In the genomic region with DNA sequence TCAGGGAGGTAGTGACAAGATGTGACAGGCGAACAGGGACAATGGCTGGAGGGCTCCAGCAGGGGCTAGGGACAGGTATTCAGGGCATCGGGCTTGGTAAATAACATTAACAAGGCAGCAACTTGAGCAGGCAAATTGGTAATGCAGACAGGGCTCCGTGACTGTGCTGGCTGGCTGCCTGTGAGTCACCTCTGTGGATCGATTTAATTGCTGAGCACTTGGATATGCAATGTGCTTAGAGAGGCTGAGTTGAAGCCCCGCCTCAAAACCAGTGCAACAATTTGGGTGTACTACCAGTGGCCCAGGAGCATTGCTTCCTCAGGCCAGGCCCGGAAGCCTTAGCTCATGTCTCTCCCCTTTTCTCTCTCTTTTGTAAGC, we compare ENCODE assay signal across 13 cellular contexts. TPM values are rescaled to one million over a fixed set of nuclear protein-coding genes. Genes with fewer than 3 reads are reported as not detected.
DNase-seq lines count a peak whose midpoint lies in the region; ATAC-seq, FAIRE-seq and TF ChIP-seq lines count a peak whose summit lies in the region.
"Had no signal": no experiment of that assay in that cellular context is flagged by ENCODE, and none has a peak within 500 bp of the region (broad histone marks: within the 10 kb centered on the region; RNA-seq: fewer than 3 reads in every experiment).

No MANE protein-coding gene starts in this region.

- TF ChIP-seq POLR2A in A549 (IDR thresholded peaks at IDR 0.05; ENCODE audit: low read length), result no peak

- TF ChIP-seq CTCF in A549 (IDR thresholded peaks at IDR 0.05) (no peak), RWPE2 (IDR thresholded peaks at IDR 0.05; ENCODE audit: poor library complexity, severe bottlenecking) (no peak), foreskin keratinocyte (conservative IDR thresholded peaks at IDR 0.05) (no peak)

- ATAC-seq in A549 (peak; percentile 57 to 68), RWPE2 (ENCODE audit: low read depth) (peak; percentile 91), foreskin keratinocyte (peak; percentile 91), GM19395 (IDR thresholded peaks at IDR 0.05; ENCODE audit: unreplicated experiment) (no peak), HG03045 (IDR thresholded peaks at IDR 0.05; ENCODE audit: unreplicated experiment) (no peak)
- ATAC-seq in stimulated activated naive CD8-positive, alpha-beta T cell treated with anti-CD3 and anti-CD28 coated beads, Interleukin-15, amount 100 ng/mL, for 72 hours, result no peak

- H3K4me2 ChIP-seq in A549, result peak overlapping the region; percentile 78
- H3K4me2 ChIP-seq: BLaER1 had no signal

- H3K27me3 ChIP-seq in RWPE2 (ENCODE audit: insufficient read depth, poor library complexity, severe bottlenecking) (no peaks in the 10 kb centered on the region), foreskin keratinocyte (no peaks in the 10 kb centered on the region)

- no peaks in the 10 kb centered on the region for H3K4me1 Mint-ChIP-seq in stimulated activated naive CD8-positive, alpha-beta T cell treated with anti-CD3 and anti-CD28 coated beads, Interleukin-15, amount 100 ng/mL, for 72 hours

- H3K9me3 ChIP-seq in A549 (no peaks in the 10 kb centered on the region), RWPE2 (ENCODE audit: severe bottlenecking) (peaks cover 2% of the 10 kb centered on the region)
- H3K9me3 ChIP-seq: BLaER1 had no signal

- TF ChIP-seq EP300 in A549 (IDR thresholded peaks at IDR 0.05), result no peak

- no peak for TF ChIP-seq RAD21 in A549 (conservative IDR thresholded peaks at IDR 0.05 in 1 of 2, IDR thresholded peaks at IDR 0.05 in 1 of 2)

- no peak overlapping the region for H3K4me3 Mint-ChIP-seq in stimulated activated naive CD8-positive, alpha-beta T cell treated with anti-CD3 and anti-CD28 coated beads, Interleukin-15, amount 100 ng/mL, for 72 hours
- H3K4me3 Mint-ChIP-seq: stimulated activated naive B cell treated with anti-CD40 and anti-IgM and Interleukin-4, amounts not matched to agents 10 μg/mL and 1 μg/mL and 100 μg/mL, for 72 hours had no signal

- H3K4me1 ChIP-seq in A549 (peaks cover 14% of the 10 kb centered on the region), RWPE2 (ENCODE audit: insufficient read depth, poor library complexity, severe bottlenecking) (peaks cover 12% of the 10 kb centered on the region), foreskin keratinocyte (peaks cover 4% of the 10 kb centered on the region)
- H3K4me1 ChIP-seq: BLaER1 had no signal

- H3K9me3 Mint-ChIP-seq in stimulated activated naive CD8-positive, alpha-beta T cell treated with anti-CD3 and anti-CD28 coated beads, Interleukin-15, amount 100 ng/mL, for 72 hours, result no peaks in the 10 kb centered on the region
- H3K9me3 Mint-ChIP-seq: stimulated activated naive B cell treated with anti-CD40 and anti-IgM and Interleukin-4, amounts not matched to agents 10 μg/mL and 1 μg/mL and 100 μg/mL, for 72 hours had no signal

- 57% methylated on average over 4 of the region's 6 CpGs for WGBS in A549 (ENCODE audit: missing lambda C conversion rate)

- FAIRE-seq in A549 (lab: Jason Lieb, UNC), result peak; percentile 92

- H3K27ac ChIP-seq in A549 (peak overlapping the region; percentile 68 to 79), RWPE2 (ENCODE audit: poor library complexity, severe bottlenecking) (peak overlapping the region; percentile 69), foreskin keratinocyte (no peak overlapping the region)
- H3K27ac ChIP-seq: BLaER1 had no signal

- CTCF ChIA-PET in A549 (lab: Yijun Ruan, JAX), result interaction anchor here (0.6 to 9.6 kb wide), 38 partner anchors 8 to 1076 kb away, joined by 3 to 119 read pairs (median 4); a partner anchor contains a TSS

- POLR2A ChIA-PET in A549 (lab: Yijun Ruan, JAX), result interaction anchor here (1.1 kb wide), 2 partner anchors 72 to 220 kb away, joined by 3 to 7 read pairs; a partner anchor contains a TSS

- peak; percentile 11 to 19 for DNase-seq in A549 (ENCODE audit: low read depth in 1 of 2, low spot score in 1 of 2)
- DNase-seq in HCEC 1CT, result peak; percentile 30
- DNase-seq in RWPE2 (ENCODE audit: low spot score), result peak; percentile 70
- DNase-seq in foreskin keratinocyte, result peak; percentile 56 to 77
- DNase-seq in stimulated activated naive CD8-positive, alpha-beta T cell treated with anti-CD3 and anti-CD28 coated beads, Interleukin-15, amount 100 ng/mL, for 72 hours, result no peak
- DNase-seq in SW 1271 (lab: John Stamatoyannopoulos, UW), result no peak
- DNase-seq: SIG-M5 had no signal

- H3K27ac Mint-ChIP-seq in stimulated activated naive CD8-positive, alpha-beta T cell treated with anti-CD3 and anti-CD28 coated beads, Interleukin-15, amount 100 ng/mL, for 72 hours, result no peak overlapping the region
- H3K27ac Mint-ChIP-seq: stimulated activated naive B cell treated with anti-CD40 and anti-IgM and Interleukin-4, amounts not matched to agents 10 μg/mL and 1 μg/mL and 100 μg/mL, for 72 hours had no signal

- H3K36me3 ChIP-seq in RWPE2 (ENCODE audit: low read depth), result no peaks in the 10 kb centered on the region
- H3K36me3 ChIP-seq: BLaER1 had no signal

- H3K4me3 ChIP-seq in A549, result no peak overlapping the region
- H3K4me3 ChIP-seq in RWPE2 (ENCODE audit: severe bottlenecking), result no peak overlapping the region
- H3K4me3 ChIP-seq: BLaER1 had no signal

- peaks cover 34% of the 10 kb centered on the region for H3K27me3 Mint-ChIP-seq in stimulated activated naive CD8-positive, alpha-beta T cell treated with anti-CD3 and anti-CD28 coated beads, Interleukin-15, amount 100 ng/mL, for 72 hours

TF ChIP-seq in A549, 52 proteins besides CTCF, POLR2A, EP300 and RAD21:
- TF ChIP-seq FOSL2 (IDR thresholded peaks at IDR 0.05), result no peak
- TF ChIP-seq FOSL2 (CRISPR knock-in tag; IDR thresholded peaks at IDR 0.05), result peak; percentile 17; the same call in 1 of the 2 replicates
- TF ChIP-seq, protein P1, sequence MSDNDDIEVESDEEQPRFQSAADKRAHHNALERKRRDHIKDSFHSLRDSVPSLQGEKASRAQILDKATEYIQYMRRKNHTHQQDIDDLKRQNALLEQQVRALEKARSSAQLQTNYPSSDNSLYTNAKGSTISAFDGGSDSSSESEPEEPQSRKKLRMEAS (IDR thresholded peaks at IDR 0.05), result 0 out of 2 replicates have a peak, but pooled peaks have one; percentile 1
- TF ChIP-seq, protein P2, sequence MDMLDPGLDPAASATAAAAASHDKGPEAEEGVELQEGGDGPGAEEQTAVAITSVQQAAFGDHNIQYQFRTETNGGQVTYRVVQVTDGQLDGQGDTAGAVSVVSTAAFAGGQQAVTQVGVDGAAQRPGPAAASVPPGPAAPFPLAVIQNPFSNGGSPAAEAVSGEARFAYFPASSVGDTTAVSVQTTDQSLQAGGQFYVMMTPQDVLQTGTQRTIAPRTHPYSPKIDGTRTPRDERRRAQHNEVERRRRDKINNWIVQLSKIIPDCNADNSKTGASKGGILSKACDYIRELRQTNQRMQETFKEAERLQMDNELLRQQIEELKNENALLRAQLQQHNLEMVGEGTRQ (IDR thresholded peaks at IDR 0.05), result no peak
- TF ChIP-seq KDM5A (IDR thresholded peaks at IDR 0.05), result no peak
TF ChIP-seq in A549: peak in this region for 2.

RNA-seq across cellular contexts. Expression of a gene that starts 19.5 kb away (rescaled TPM):
- not detected in 2 replicates for polyA plus RNA-seq in A549 (2011; rRNA removed)
- polyA plus RNA-seq in A549 (2012; cell fraction: cytosol; rRNA removed), result not detected in 2 replicates
- polyA plus RNA-seq in A549 (2012; cell fraction: nucleus; rRNA removed), result not detected in 2 replicates
- polyA plus RNA-seq in A549 (2017; fragmentation: RNase III; extraction: RNeasy Plus Mini Kit Qiagen cat#74134 plus additional on column Dnase treatment), result not detected in 3 replicates
- not detected in 2 replicates for polyA minus RNA-seq in A549 (2011; rRNA and poly(A)+ RNA removed)
- total RNA-seq in foreskin keratinocyte, result not detected in 2 replicates
- polyA plus RNA-seq in foreskin keratinocyte, result not detected in 2 replicates
- total RNA-seq: cerebellum, sciatic nerve had no signal

RNA-seq across cellular contexts. Expression of a gene that starts 38.2 kb away (rescaled TPM):
- not detected in 2 replicates for polyA plus RNA-seq in A549 (2011; rRNA removed)
- not detected in 2 replicates for polyA plus RNA-seq in A549 (2012; cell fraction: cytosol; rRNA removed)
- not detected in 2 replicates for polyA plus RNA-seq in A549 (2012; cell fraction: nucleus; rRNA removed)
- not detected in 3 replicates for polyA plus RNA-seq in A549 (2017; fragmentation: RNase III; extraction: RNeasy Plus Mini Kit Qiagen cat#74134 plus additional on column Dnase treatment)
- polyA minus RNA-seq in A549 (2011; rRNA and poly(A)+ RNA removed), result not detected in 2 replicates
- not detected in 2 replicates for total RNA-seq in foreskin keratinocyte
- not detected in 2 replicates for polyA plus RNA-seq in foreskin keratinocyte
- total RNA-seq: cerebellum had no signal

RNA-seq across cellular contexts. Expression of a gene that starts 58.8 kb away (rescaled TPM):
- polyA plus RNA-seq in A549 (2011; rRNA removed) (not detected in 2 replicates), A549 (2017; fragmentation: RNase III; extraction: RNeasy Plus Mini Kit Qiagen cat#74134 plus additional on column Dnase treatment) (not detected in 3 replicates), foreskin keratinocyte (not detected in 2 replicates)
- polyA plus RNA-seq in A549 (2012; cell fraction: cytosol; rRNA removed), result not detected in 2 replicates
- not detected in 2 replicates for polyA plus RNA-seq in A549 (2012; cell fraction: nucleus; rRNA removed)
- polyA minus RNA-seq in A549 (2011; rRNA and poly(A)+ RNA removed), result not detected in 2 replicates
- not detected in 2 replicates for total RNA-seq in foreskin keratinocyte

Comparison
In these comparisons a context has a peak if more than half of its experiments do, and no peak if none do; other contexts are left out.
1. ATAC-seq: peak in A549 (2 of 2), RWPE2 (single experiment) and foreskin keratinocyte (single experiment); none in GM19395 (single experiment), HG03045 (single experiment) and stimulated activated naive CD8-positive, alpha-beta T cell treated with anti-CD3 and anti-CD28 coated beads, Interleukin-15, amount 100 ng/mL, for 72 hours (single experiment).
2. DNase-seq: peak in A549 (2 of 2), HCEC 1CT (single experiment), RWPE2 (single experiment) and foreskin keratinocyte (2 of 2); none in stimulated activated naive CD8-positive, alpha-beta T cell treated with anti-CD3 and anti-CD28 coated beads, Interleukin-15, amount 100 ng/mL, for 72 hours (0 of 2) and SW 1271 (0 of 2).